In genomic region chr18:37299471-37300304, GRCh38 we compare ENCODE assay signal across 8 cellular contexts.
DNase-seq lines count a peak whose midpoint lies in the region; ATAC-seq and TF ChIP-seq lines count a peak whose summit lies in the region.

No MANE protein-coding gene starts in this region.

- no peaks in the 10 kb centered on the region; the same call in 1 of the 2 replicates for H3K9me3 ChIP-seq in SJSA1 (replicated peaks)

- H3K36me3 ChIP-seq in SJSA1 = no peaks in the 10 kb centered on the region

- no peaks in the 10 kb centered on the region for H3K27me3 ChIP-seq in SJSA1 (replicated peaks)

- no peak overlapping the region for H3K27ac ChIP-seq in SJSA1

- peaks cover 7% of the 10 kb centered on the region for H3K4me1 ChIP-seq in SJSA1 (replicated peaks)

- TF ChIP-seq CTCF in AG09319 (IDR thresholded peaks at IDR 0.05; ENCODE audit: low read depth, low read length) (no peak), fibroblast of villous mesenchyme (IDR thresholded peaks at IDR 0.05; ENCODE audit: insufficient read depth, low read depth, low read length) (no peak), omental fat pad (IDR thresholded peaks at IDR 0.05) (no peak)

- no peak overlapping the region for H3K4me3 ChIP-seq in SJSA1
- H3K4me3 ChIP-seq in fibroblast of villous mesenchyme (ENCODE audit: low read depth, low read length) = no peak overlapping the region

- ATAC-seq in GM21737 (IDR thresholded peaks at IDR 0.05; ENCODE audit: unreplicated experiment) (peak; percentile 68), omental fat pad (ENCODE audit: low FRiP score) (peak; percentile 90), HG02970 (IDR thresholded peaks at IDR 0.05; ENCODE audit: low FRiP score, unreplicated experiment) (no peak)

- DNase-seq in AG09319 (ENCODE audit: extremely low read depth, low read depth) (peak; percentile 93), NAMALWA (ENCODE audit: low spot score) (peak; percentile 38), SJSA1 (ENCODE audit: low read depth in 1 of 2, low spot score in 2 of 2) (peak; percentile 67 to 80), fibroblast of villous mesenchyme (ENCODE audit: low read depth) (peak; percentile 91), omental fat pad (ENCODE audit: low spot score) (peak; percentile 86)
- no peak for DNase-seq in activated CD4-positive, CD25-positive, alpha-beta regulatory T cell (lab: John Stamatoyannopoulos, UW)

Comparison
In these comparisons a context has a peak if more than half of its experiments do, and no peak if none do; other contexts are left out.
1. DNase-seq: peak in AG09319 (single experiment), NAMALWA (single experiment), SJSA1 (2 of 2), fibroblast of villous mesenchyme (single experiment) and omental fat pad (single experiment); none in activated CD4-positive, CD25-positive, alpha-beta regulatory T cell (0 of 4).